10 cellular contexts compared by ENCODE assay signal in genomic region chr7:76441792-76442191, GRCh38. TPM values are rescaled to one million over a fixed set of nuclear protein-coding genes. Genes with fewer than 3 reads are reported as not detected.
DNase-seq lines count a peak whose midpoint lies in the region; ATAC-seq, FAIRE-seq and TF ChIP-seq lines count a peak whose summit lies in the region.
"Not testable (repeated sequence)": the region's sequence is repeated elsewhere in the genome, so short reads cannot be mapped to it uniquely, and the experiment has no call there.
"Had no signal": no experiment of that assay in that cellular context is flagged by ENCODE, and none has a peak within 500 bp of the region (broad histone marks: within the 10 kb centered on the region; RNA-seq: fewer than 3 reads in every experiment).

No MANE protein-coding gene starts in this region.

- H3K4me1 Mint-ChIP-seq in CD4-positive, alpha-beta T cell (ENCODE audit: low read depth): not testable (repeated sequence)

- H3K4me1 ChIP-seq in Panc1 (ENCODE audit: control insufficient read depth, insufficient read depth, low read length); pancreas: not testable (repeated sequence)

- in situ Hi-C loops in Panc1 (cut with HindIII; ENCODE audit: low pct_unique_long_range_greater_than_20kb, low sequenced_read_pairs): not testable (repeated sequence)

- H3K27ac Mint-ChIP-seq in CD4-positive, alpha-beta T cell; activated naive CD4-positive, alpha-beta T cell treated with anti-CD3 and anti-CD28 coated beads, Interleukin-2, amount 50 U/mL, for 72 hours: not testable (repeated sequence)

- H3K36me3 ChIP-seq in Panc1 (ENCODE audit: control insufficient read depth, insufficient read depth, low read length); pancreas: not testable (repeated sequence)

- not testable (repeated sequence) for H3K36me3 Mint-ChIP-seq in CD4-positive, alpha-beta T cell (ENCODE audit: low read depth); activated naive CD4-positive, alpha-beta T cell treated with anti-CD3 and anti-CD28 coated beads, Interleukin-2, amount 50 U/mL, for 72 hours

- not testable (repeated sequence) for H3K27me3 Mint-ChIP-seq in CD4-positive, alpha-beta T cell

- peak; percentile 52 for ATAC-seq in CD4-positive, alpha-beta T cell (ENCODE audit: poor library complexity)
- peak; percentile 34 for ATAC-seq in GM18907 (IDR thresholded peaks at IDR 0.05; ENCODE audit: unreplicated experiment)
- ATAC-seq in GM21825 (IDR thresholded peaks at IDR 0.05; ENCODE audit: unreplicated experiment): peak; percentile 34
- ATAC-seq in HG03135 (IDR thresholded peaks at IDR 0.05; ENCODE audit: unreplicated experiment): peak; percentile 43
- peak; percentile 47; the same call in 1 of the 2 replicates for ATAC-seq in Panc1
- peak; percentile 48 for ATAC-seq in activated naive CD4-positive, alpha-beta T cell treated with anti-CD3 and anti-CD28 coated beads, Interleukin-2, amount 50 U/mL, for 72 hours
- peak; percentile 50 for ATAC-seq in left ventricle myocardium superior
- peak in 3 of 4 donors; percentile 49 to 58 (median 50) for ATAC-seq in pancreas

- H3K27ac ChIP-seq in CD4-positive, alpha-beta T cell (ENCODE audit: low read depth, low read length); Panc1 (ENCODE audit: low read length); pancreas: not testable (repeated sequence)

- WGBS in pancreas, 2 donors: 75 to 89% methylated on average over 1 to 2 of the region's 10 CpGs

- not testable (repeated sequence) for TF ChIP-seq CTCF in CD4-positive, alpha-beta T cell (IDR thresholded peaks at IDR 0.05); Panc1 (IDR thresholded peaks at IDR 0.05); pancreas (IDR thresholded peaks at IDR 0.05)

- not testable (repeated sequence) for H3K4me3 ChIP-seq in Panc1 (ENCODE audit: low read depth in 2 of 2, low read length in 2 of 2); pancreas

- CTCF ChIA-PET in CD4-positive, alpha-beta T cell (lab: Charles Lee); Panc1 (lab: Charles Lee): not testable (repeated sequence)

- POLR2A ChIA-PET in CD4-positive, alpha-beta T cell (lab: Charles Lee); Panc1 (lab: Charles Lee): not testable (repeated sequence)

- not testable (repeated sequence) for FAIRE-seq in pancreas (lab: Jason Lieb, UNC)

- not testable (repeated sequence) for DNase-seq in CD4-positive, alpha-beta T cell; Panc1 (ENCODE audit: low read depth, low spot score); activated naive CD4-positive, alpha-beta T cell treated with anti-CD3 and anti-CD28 coated beads, Interleukin-2, amount 50 U/mL, for 72 hours (ENCODE audit: low spot score in 2 of 2); left ventricle myocardium superior; pancreas

- not testable (repeated sequence) for H3K27me3 ChIP-seq in CD4-positive, alpha-beta T cell (ENCODE audit: control insufficient read depth, insufficient read depth, low read length); Panc1 (ENCODE audit: control insufficient read depth, insufficient read depth, low read length); pancreas

- not testable (repeated sequence) for H3K9me3 Mint-ChIP-seq in CD4-positive, alpha-beta T cell; activated naive CD4-positive, alpha-beta T cell treated with anti-CD3 and anti-CD28 coated beads, Interleukin-2, amount 50 U/mL, for 72 hours

- not testable (repeated sequence) for BruUV-seq in Panc1 (replicated peaks; lab: Mats Ljungman, UMichigan)

- not testable (repeated sequence) for H3K4me3 Mint-ChIP-seq in CD4-positive, alpha-beta T cell

- intact Hi-C loops in CD4-positive, alpha-beta T cell (cut with DNase I, micrococcal nuclease); Panc1 (cut with micrococcal nuclease; ENCODE audit: unreplicated experiment); left ventricle myocardium superior (cut with micrococcal nuclease); pancreas (cut with DNase I): not testable (repeated sequence)

- H3K9me3 ChIP-seq in CD4-positive, alpha-beta T cell (ENCODE audit: control insufficient read depth, low read length); Panc1 (ENCODE audit: control insufficient read depth, insufficient read depth, low read depth, low read length); pancreas: not testable (repeated sequence)

RNA-seq across cellular contexts. Expression of gene ZP3, which starts 17.0 kb away (rescaled TPM):
- 1 to 10 TPM; 3.2 to 7.0 TPM for total RNA-seq in CD4-positive, alpha-beta T cell
- total RNA-seq in Panc1 (2021; ENCODE audit: unreplicated experiment) (23.3 TPM), left ventricle myocardium superior (not detected), pancreas (10 to 100 TPM in 2 of 6 donors, 1 to 10 TPM in 4; 2.5 to 14.1 (median 6.6) TPM)
- polyA plus RNA-seq in Panc1 (2012; ENCODE audit: insufficient read length): 50.3 TPM
- 10 to 100 TPM in 1 of 2 donors, 1 to 10 TPM in 1; 7.9 to 19.2 TPM for total RNA-seq in activated naive CD4-positive, alpha-beta T cell treated with anti-CD3 and anti-CD28 coated beads, Interleukin-2, amount 50 U/mL, for 72 hours
- polyA plus RNA-seq in pancreas: 1 to 10 TPM; 3.2 to 7.6 TPM
- total RNA-seq: cardiac septum had no signal

RNA-seq across cellular contexts. Expression of gene DTX2, which starts 19.7 kb away (rescaled TPM):
- total RNA-seq in CD4-positive, alpha-beta T cell: 10 to 100 TPM; 18.2 to 19.2 TPM
- total RNA-seq in Panc1 (2021; ENCODE audit: unreplicated experiment) (27.4 TPM), left ventricle myocardium superior (9.3 TPM), pancreas (10 to 100 TPM; 11.5 to 33.6 (median 14.8) TPM)
- polyA plus RNA-seq in Panc1 (2012; ENCODE audit: insufficient read length): 17.9 TPM
- total RNA-seq in activated naive CD4-positive, alpha-beta T cell treated with anti-CD3 and anti-CD28 coated beads, Interleukin-2, amount 50 U/mL, for 72 hours: 10 to 100 TPM; 22.3 to 28.5 TPM
- polyA plus RNA-seq in pancreas: 10 to 100 TPM; 25.4 to 52.4 TPM

RNA-seq across cellular contexts. Expression of gene SSC4D, which starts 32.3 kb away (rescaled TPM):
- not detected for total RNA-seq in CD4-positive, alpha-beta T cell
- total RNA-seq in Panc1 (2021; ENCODE audit: unreplicated experiment) (1.6 TPM), left ventricle myocardium superior (0.55 TPM), pancreas (1 to 10 TPM in 5 of 6 donors, under 1 TPM in 1; 0.79 to 3.6 (median 2.2) TPM)
- polyA plus RNA-seq in Panc1 (2012; ENCODE audit: insufficient read length): 2.3 TPM
- total RNA-seq in activated naive CD4-positive, alpha-beta T cell treated with anti-CD3 and anti-CD28 coated beads, Interleukin-2, amount 50 U/mL, for 72 hours: under 1 TPM; 0.61 to 0.62 TPM
- 10 to 100 TPM in 1 of 2 donors, 1 to 10 TPM in 1; 8.8 to 10.3 TPM for polyA plus RNA-seq in pancreas
- total RNA-seq: naive thymus-derived CD8-positive, alpha-beta T cell had no signal
